Comparison of ENCODE assay signal across 12 cellular contexts in the genomic region with DNA sequence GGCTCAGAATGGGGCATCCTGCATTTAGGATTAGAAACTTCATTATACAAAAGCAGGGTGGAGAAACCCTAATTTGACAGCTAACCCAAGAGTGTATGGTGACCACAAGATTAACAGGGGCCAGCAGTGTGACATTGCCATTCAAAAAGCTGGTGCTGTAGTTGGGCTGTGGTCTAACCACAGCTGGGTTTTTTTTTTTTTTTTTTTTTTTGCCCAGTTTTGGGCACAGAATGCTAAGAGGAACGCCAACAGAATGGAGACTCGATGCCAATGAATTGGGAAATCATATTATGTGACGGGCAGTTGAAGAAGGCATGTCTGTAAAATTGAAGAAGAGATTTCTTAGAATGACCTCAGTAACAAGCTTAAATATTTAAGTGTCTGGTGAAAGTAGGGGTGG. TPM values are rescaled to one million over a fixed set of nuclear protein-coding genes. Genes with fewer than 3 reads are reported as not detected.
DNase-seq lines count a peak whose midpoint lies in the region; ATAC-seq, FAIRE-seq and TF ChIP-seq lines count a peak whose summit lies in the region.
"Had no signal": no experiment of that assay in that cellular context is flagged by ENCODE, and none has a peak within 500 bp of the region (broad histone marks: within the 10 kb centered on the region; RNA-seq: fewer than 3 reads in every experiment).

No MANE protein-coding gene starts in this region.

- H3K9me3 ChIP-seq in left ventricle myocardium inferior (replicated peaks) (no peaks in the 10 kb centered on the region), right atrium auricular region (no peaks in the 10 kb centered on the region), K562 (replicated peaks; ENCODE audit: control insufficient read depth, insufficient read depth, low read depth, low read length) (no peaks in the 10 kb centered on the region), muscle layer of duodenum (ENCODE audit: control insufficient read depth in 1 of 2, low read length in 2 of 2) (no peaks in the 10 kb centered on the region), aorta (ENCODE audit: control insufficient read depth, low read length) (no peaks in the 10 kb centered on the region)

- H3K27ac ChIP-seq in left ventricle myocardium inferior (replicated peaks) (peak overlapping the region; percentile 39), right atrium auricular region (peak overlapping the region in 1 of 2 donors; percentile 24), K562 (ENCODE audit: extremely low read depth, low read depth, low read length) (peak overlapping the region; percentile 51), muscle layer of duodenum (ENCODE audit: low read length) (peak overlapping the region; percentile 14), aorta (ENCODE audit: low read depth in 1 of 2, low read length in 2 of 2) (peak overlapping the region; percentile 20 to 74)

- H3K4me1 ChIP-seq in left ventricle myocardium inferior (peaks cover 78% of the 10 kb centered on the region), right atrium auricular region (peaks cover 0 to 60% of the 10 kb centered on the region in 2 donors), K562 (replicated peaks in 1 of 2; ENCODE audit: control insufficient read depth in 2 of 2, insufficient read depth in 2 of 2, low read length in 2 of 2) (peaks cover 8 to 33% of the 10 kb centered on the region in 2 experiments), muscle layer of duodenum (ENCODE audit: control insufficient read depth in 1 of 2, insufficient read depth in 2 of 2, low read length in 2 of 2) (peaks cover 19 to 25% of the 10 kb centered on the region in 2 donors), aorta (ENCODE audit: control insufficient read depth in 1 of 2, insufficient read depth in 2 of 2, low read length in 2 of 2) (peaks cover 13 to 17% of the 10 kb centered on the region in 2 donors)

- no TSS peak for BruUV-seq in K562 (replicated peaks; lab: Mats Ljungman, UMichigan)

- no peaks in the 10 kb centered on the region for H4K20me1 ChIP-seq in K562 (replicated peaks; ENCODE audit: control insufficient read depth, insufficient read depth, low read length)

- H3K4me2 ChIP-seq in K562 (ENCODE audit: insufficient read depth, low read length), result peak overlapping the region; percentile 67

- peak overlapping the region in 1 of 2 experiments; percentile 48; a peak in 2 of 4 replicates for H3K9ac ChIP-seq in K562 (ENCODE audit: insufficient read depth in 1 of 2, low read depth in 2 of 2, low read length in 2 of 2)

- CTCF ChIA-PET in K562 (lab: Yijun Ruan, JAX; ENCODE audit: low intra/inter-chr PET ratio), result no interaction called here

- no peak for TF ChIP-seq EP300 in K562 (IDR thresholded peaks at IDR 0.05; ENCODE audit: low read length)

- no peaks in the 10 kb centered on the region for H3K36me3 ChIP-seq in left ventricle myocardium inferior
- no peaks in the 10 kb centered on the region for H3K36me3 ChIP-seq in right atrium auricular region
- peaks cover 17% of the 10 kb centered on the region; the same call in 1 of the 3 replicates for H3K36me3 ChIP-seq in K562 (ENCODE audit: control insufficient read depth, insufficient read depth, low read length)
- H3K36me3 ChIP-seq in muscle layer of duodenum (ENCODE audit: control insufficient read depth in 1 of 2, insufficient read depth in 2 of 2, low read length in 2 of 2), result no peaks in the 10 kb centered on the region
- H3K36me3 ChIP-seq in aorta (ENCODE audit: control insufficient read depth in 1 of 2, insufficient read depth in 2 of 2, low read length in 1 of 2), result no peaks in the 10 kb centered on the region

- intact Hi-C loops in left ventricle myocardium inferior (cut with micrococcal nuclease), result no loop called here
- intact Hi-C loops in K562 (cut with micrococcal nuclease), result loop anchor here (2.0 to 5.0 kb wide), 2 partner anchors 62 to 88 kb away; no protein-coding TSS in a partner anchor
- intact Hi-C loops in aorta (cut with DNase I), result no loop called here

- DNase-seq in left ventricle myocardium inferior (no peak), right atrium auricular region (ENCODE audit: low spot score) (no peak), K562 (ENCODE audit: extremely low read depth in 1 of 4, low spot score in 3 of 4) (peak in 1 of 4 experiments; percentile 44), aorta (no peak), COLO668 (lab: John Stamatoyannopoulos, UW; ENCODE audit: unreplicated experiment) (no peak)
- DNase-seq: activated T-cell treated with anti-CD3 and anti-CD28 coated beads, Interleukin-2, amount 50 U/mL, for 72 hours; kidney; NCI-H1694; stimulated activated CD4-positive, alpha-beta T cell treated with anti-CD3 and anti-CD28 coated beads, Interleukin-4, amount 100 ng/mL, for 24 hours had no signal

- H3K4me3 ChIP-seq in left ventricle myocardium inferior (no peak overlapping the region), right atrium auricular region (no peak overlapping the region), K562 (no peak overlapping the region), muscle layer of duodenum (ENCODE audit: low read depth in 1 of 2, low read length in 2 of 2) (no peak overlapping the region), aorta (ENCODE audit: low read length in 2 of 2) (peak overlapping the region in 1 of 2 donors; percentile 32)

- in situ Hi-C loops in K562 (cut with MboI), result no loop called here

- H3K9me1 ChIP-seq in K562 (ENCODE audit: control insufficient read depth, insufficient read depth, low read length), result no peaks in the 10 kb centered on the region

- WGBS in K562 (ENCODE audit: insufficient coverage, low coverage, missing lambda C conversion rate), result 40% methylated on average over 3 of the region's 3 CpGs
- WGBS in aorta, 2 donors, result 0 to 1% methylated on average over 3 of the region's 3 CpGs

- TF ChIP-seq POLR2A in K562 (conservative IDR thresholded peaks at IDR 0.05), result no peak

- H2AFZ ChIP-seq in K562 (ENCODE audit: low read depth, low read length), result 0 out of 2 replicates have a peak overlapping the region, but pooled peaks have one; percentile 14

- ATAC-seq in K562 (peak; percentile 50), aorta (ENCODE audit: low FRiP score) (peak; percentile 55), HG02973 (IDR thresholded peaks at IDR 0.05; ENCODE audit: unreplicated experiment) (no peak), HG03565 (IDR thresholded peaks at IDR 0.05; ENCODE audit: unreplicated experiment) (no peak)
- ATAC-seq: activated T-cell treated with anti-CD3 and anti-CD28 coated beads, Interleukin-2, amount 50 U/mL, for 72 hours had no signal

- H3K27me3 ChIP-seq in left ventricle myocardium inferior (ENCODE audit: low read depth), result no peaks in the 10 kb centered on the region
- H3K27me3 ChIP-seq in right atrium auricular region, result no peaks in the 10 kb centered on the region
- no peaks in the 10 kb centered on the region for H3K27me3 ChIP-seq in K562 (ENCODE audit: control insufficient read depth in 2 of 2, insufficient read depth in 2 of 2, low read length in 2 of 2)
- H3K27me3 ChIP-seq in muscle layer of duodenum (ENCODE audit: low read depth, low read length), result no peaks in the 10 kb centered on the region
- no peaks in the 10 kb centered on the region for H3K27me3 ChIP-seq in aorta (ENCODE audit: control insufficient read depth in 1 of 2, insufficient read depth in 2 of 2, low read length in 1 of 2)

- H3K79me2 ChIP-seq in K562 (ENCODE audit: control insufficient read depth, insufficient read depth, low read length), result peaks cover 74% of the 10 kb centered on the region

- TF ChIP-seq RAD21 in K562 (CRISPR knock-in tag; conservative IDR thresholded peaks at IDR 0.05 in 1 of 2, IDR thresholded peaks at IDR 0.05 in 1 of 2), result no peak

- peak; percentile 19 for FAIRE-seq in K562 (lab: Jason Lieb, UNC)
- FAIRE-seq: kidney had no signal

- TF ChIP-seq CTCF in left ventricle myocardium inferior (IDR thresholded peaks at IDR 0.05; ENCODE audit: borderline replicate concordance) (no peak), right atrium auricular region (IDR thresholded peaks at IDR 0.05) (no peak), K562 (IDR thresholded peaks at IDR 0.05 in 2 of 3, conservative IDR thresholded peaks at IDR 0.05 in 1 of 3; ENCODE audit: insufficient read depth in 2 of 3, low read depth in 1 of 3, low read length in 3 of 3) (no peak)

- POLR2A ChIA-PET in K562 (lab: Yijun Ruan, JAX), result interaction anchor here (0.8 to 4.7 kb wide), 13 partner anchors 8 to 90 kb away, joined by 3 to 21 read pairs (median 4); no protein-coding TSS in a partner anchor

TF ChIP-seq in K562, 482 proteins besides CTCF, POLR2A, EP300 and RAD21 (continues in another document):
- TF ChIP-seq ZNF384 (IDR thresholded peaks at IDR 0.05; ENCODE audit: low read depth, low read length) (peak; percentile 75), NFRKB (IDR thresholded peaks at IDR 0.05; ENCODE audit: low read depth) (0 out of 2 replicates have a peak, but pooled peaks have one; percentile 41)

RNA-seq across cellular contexts. Expression of a gene that starts 58.4 kb away (rescaled TPM):
- total RNA-seq in left ventricle myocardium inferior (90.2 TPM), right atrium auricular region (10 to 100 TPM; 75.3 to 81.3 TPM), K562 (2014; rRNA removed) (6.5 and 9.5 TPM in 2 replicates), K562 (2014; rRNA removed; fragmentation: Illumina TruSeq; extraction: Trizol) (20.3 and 22.6 TPM in 2 replicates), K562 (2015; rRNA removed; fragmentation: Illumina TruSeq; extraction: Trizol) (16.1 and 16.2 TPM in 2 replicates), K562 (2021) (24.2 and 24.9 TPM in 2 replicates), aorta (100 to 1,000 TPM; 139 to 221 TPM)
- total RNA-seq in K562 (2011; cell fraction: chromatin; rRNA removed; ENCODE audit: low replicate concordance), result 64.5 and 151 TPM in 2 replicates
- 18.0 and 29.1 TPM in 2 replicates for total RNA-seq in K562 (2011; cell fraction: nucleolus; rRNA removed)
- total RNA-seq in K562 (2011; cell fraction: nucleoplasm; rRNA removed), result 50.7 and 73.9 TPM in 2 replicates
- polyA plus RNA-seq in K562 (2011; rRNA removed) (9.8 and 11.5 TPM in 2 replicates), K562 (2014; fragmentation: Illumina TruSeq; extraction: Trizol) (8.5 and 9.1 TPM in 2 replicates), K562 (2014; fragmentation: Nextera tagmentation; extraction: Ambion mirVana) (10 to 100 TPM in 1 of 2 experiments, 1 to 10 TPM in 1; 5.3 to 10.1 TPM), K562 (2014; rRNA removed) (7.0 and 8.6 TPM in 2 replicates), aorta (10 to 100 TPM; 15.3 to 25.7 TPM)
- 12.0 and 15.8 TPM in 2 replicates for polyA plus RNA-seq in K562 (2011; cell fraction: cytosol; rRNA removed)
- polyA plus RNA-seq in K562 (2011; cell fraction: nucleus; rRNA removed), result 17.4 and 18.8 TPM in 2 replicates
- 3.9 and 4.2 TPM in 2 replicates for polyA plus RNA-seq in K562 (2012)
- polyA minus RNA-seq in K562 (2011; rRNA and poly(A)+ RNA removed), result 37.6 and 46.6 TPM in 2 replicates
- 14.5 and 18.2 TPM in 2 replicates for polyA minus RNA-seq in K562 (2011; cell fraction: cytosol; rRNA and poly(A)+ RNA removed)
- 45.4 and 75.9 TPM in 2 replicates for polyA minus RNA-seq in K562 (2011; cell fraction: nucleus; rRNA and poly(A)+ RNA removed)

Comparison
In these comparisons a context has a peak if more than half of its experiments do, and no peak if none do; other contexts are left out.
1. ATAC-seq: peak in K562 (single experiment) and aorta (single experiment); none in HG02973 (single experiment) and HG03565 (single experiment).